1 cellular context compared by ENCODE assay signal in genomic region chr12:6430124-6430989, GRCh38.
TF ChIP-seq lines count a peak whose summit lies in the region.

No MANE protein-coding gene starts in this region.

TF ChIP-seq in K562, 482 proteins besides CTCF, POLR2A, EP300 and RAD21 (continued from another document):
- TF ChIP-seq ZNF764 (CRISPR knock-in tag; IDR thresholded peaks at IDR 0.05; ENCODE audit: low read depth) (no peak), NR4A1 (CRISPR knock-in tag; IDR thresholded peaks at IDR 0.05) (no peak), NR4A1 (tag; IDR thresholded peaks at IDR 0.05) (0 out of 2 replicates have a peak, but pooled peaks have one; percentile 21), ZBTB1 (CRISPR knock-in tag; IDR thresholded peaks at IDR 0.05; ENCODE audit: borderline replicate concordance, low read depth) (no peak), RNF2 (IDR thresholded peaks at IDR 0.05) (no peak), CBX8 (IDR thresholded peaks at IDR 0.05; ENCODE audit: borderline replicate concordance, extremely low read depth, low read depth, low read length, poor library complexity, severe bottlenecking) (no peak), NFIX (CRISPR knock-in tag; IDR thresholded peaks at IDR 0.05; ENCODE audit: low read depth) (no peak), NUFIP1 (IDR thresholded peaks at IDR 0.05; ENCODE audit: partially characterized antibody) (no peak)
